1 cellular context compared by ENCODE assay signal in genomic region chr5:138743506-138743905, GRCh38.
TF ChIP-seq lines count a peak whose summit lies in the region.

No MANE protein-coding gene starts in this region.

TF ChIP-seq in HEK293, 187 proteins besides CTCF, POLR2A, EP300 and RAD21 (continued from another document):
- TF ChIP-seq ZBTB44 (tag by site-specific recombination; IDR thresholded peaks at IDR 0.05) (no peak), ZIC2 (tag by site-specific recombination; IDR thresholded peaks at IDR 0.05) (peak; percentile 62), BCL11A (tag by site-specific recombination; IDR thresholded peaks at IDR 0.05; ENCODE audit: low read depth) (no peak), PRDM6 (tag by site-specific recombination; IDR thresholded peaks at IDR 0.05) (no peak)
